16 cellular contexts compared by ENCODE assay signal in genomic region chr17:83181991-83182619, GRCh38.
DNase-seq lines count a peak whose midpoint lies in the region; ATAC-seq, FAIRE-seq and TF ChIP-seq lines count a peak whose summit lies in the region.
"Had no signal": no experiment of that assay in that cellular context is flagged by ENCODE, and none has a peak within 500 bp of the region (broad histone marks: within the 10 kb centered on the region; RNA-seq: fewer than 3 reads in every experiment).

No MANE protein-coding gene starts in this region.

- 87 to 90% methylated on average over 13 of the region's 13 CpGs for WGBS in sigmoid colon, 2 donors
- WGBS in small intestine, 3 donors = 83 to 86% (median 85%) methylated on average over 11 to 13 of the region's 13 CpGs

- H3K27ac ChIP-seq in HEK293 (ENCODE audit: extremely low read depth, low read depth, low read length) = no peak overlapping the region
- peak overlapping the region in 2 of 4 donors; percentile 22 to 42 for H3K27ac ChIP-seq in sigmoid colon
- H3K27ac ChIP-seq in small intestine (ENCODE audit: low read depth in 1 of 2, low read length in 1 of 2) = no peak overlapping the region
- H3K27ac ChIP-seq: C4-2B, neutrophil had no signal

- no peaks in the 10 kb centered on the region for H3K9me3 Mint-ChIP-seq in activated CD4-positive, alpha-beta T cell treated with anti-CD3 and anti-CD28 coated beads, Interleukin-2, amount 10 ng/mL, durations not matched to agents 7 days and 5 days
- no peaks in the 10 kb centered on the region for H3K9me3 Mint-ChIP-seq in immature natural killer cell

- DNase-seq in activated CD4-positive, alpha-beta T cell treated with anti-CD3 and anti-CD28 coated beads, Interleukin-2, amount 10 ng/mL, durations not matched to agents 7 days and 5 days = peak; percentile 3
- DNase-seq in activated CD4-positive, alpha-beta T cell treated with anti-CD3 and anti-CD28 coated beads for 1 hour = no peak
- DNase-seq in immature natural killer cell = no peak
- peak; percentile 43 for DNase-seq in sigmoid colon
- DNase-seq in small intestine = no peak
- DNase-seq: DMS153, NCI-H1092, NCI-H2081 treated with DMSO at 0.1 percent for 48 hours, NCI-H510A treated with DMSO at 0.1 percent for 48 hours, retina, T-helper 1 cell had no signal

- H3K9me3 ChIP-seq in HEK293 (ENCODE audit: control insufficient read depth, insufficient read depth, low read depth, low read length) (no peaks in the 10 kb centered on the region), sigmoid colon (no peaks in the 10 kb centered on the region), small intestine (ENCODE audit: control insufficient read depth, low read depth) (no peaks in the 10 kb centered on the region)
- H3K9me3 ChIP-seq: neutrophil had no signal

- no peak overlapping the region for H3K27ac Mint-ChIP-seq in activated CD4-positive, alpha-beta T cell treated with anti-CD3 and anti-CD28 coated beads, Interleukin-2, amount 10 ng/mL, durations not matched to agents 7 days and 5 days
- H3K27ac Mint-ChIP-seq in immature natural killer cell = peak overlapping the region; percentile 54 to 96 (median 87)

- POLR2A ChIA-PET in activated CD4-positive, alpha-beta T cell treated with anti-CD3 and anti-CD28 coated beads, Interleukin-2, amount 10 ng/mL, durations not matched to agents 7 days and 5 days (lab: Charles Lee) = no interaction called here
- POLR2A ChIA-PET in HEK293 (lab: Yijun Ruan, JAX) = no interaction called here

- ATAC-seq in GM21367 (IDR thresholded peaks at IDR 0.05; ENCODE audit: unreplicated experiment) = no peak
- no peak for ATAC-seq in GM19455 (IDR thresholded peaks at IDR 0.05; ENCODE audit: unreplicated experiment)

- no peaks in the 10 kb centered on the region for H3K36me3 Mint-ChIP-seq in activated CD4-positive, alpha-beta T cell treated with anti-CD3 and anti-CD28 coated beads, Interleukin-2, amount 10 ng/mL, durations not matched to agents 7 days and 5 days (ENCODE audit: low read depth)
- no peaks in the 10 kb centered on the region for H3K36me3 Mint-ChIP-seq in immature natural killer cell

- no peak for TF ChIP-seq EP300 in sigmoid colon (IDR thresholded peaks at IDR 0.05)

- no peak for TF ChIP-seq POLR2A in sigmoid colon (IDR thresholded peaks at IDR 0.05)

- no peaks in the 10 kb centered on the region for H3K27me3 ChIP-seq in sigmoid colon
- H3K27me3 ChIP-seq in small intestine (ENCODE audit: control insufficient read depth in 2 of 2, insufficient read depth in 2 of 2, low read length in 2 of 2) = no peaks in the 10 kb centered on the region
- H3K27me3 ChIP-seq: neutrophil had no signal

- FAIRE-seq in small intestine (lab: Jason Lieb, UNC) = no peak

- H3K4me1 ChIP-seq in HEK293 (ENCODE audit: control insufficient read depth, insufficient read depth, low read length) (no peaks in the 10 kb centered on the region), sigmoid colon (no peaks in the 10 kb centered on the region), small intestine (ENCODE audit: control insufficient read depth in 2 of 2, insufficient read depth in 1 of 2, low read depth in 1 of 2, low read length in 1 of 2) (no peaks in the 10 kb centered on the region)

- CTCF ChIA-PET in activated CD4-positive, alpha-beta T cell treated with anti-CD3 and anti-CD28 coated beads, Interleukin-2, amount 10 ng/mL, durations not matched to agents 7 days and 5 days (lab: Charles Lee) = no interaction called here
- CTCF ChIA-PET in HEK293 (lab: Yijun Ruan, JAX) = no interaction called here

- intact Hi-C loops in sigmoid colon (cut with DNase I) = no loop called here

- no peak for TF ChIP-seq CTCF in HEK293 (tag by site-specific recombination; IDR thresholded peaks at IDR 0.05)
- TF ChIP-seq CTCF in sigmoid colon (IDR thresholded peaks at IDR 0.05) = no peak

- H3K4me3 ChIP-seq in HEK293 (ENCODE audit: low read depth, low read length) (no peak overlapping the region), sigmoid colon (no peak overlapping the region), small intestine (ENCODE audit: low read depth in 1 of 2, low read length in 2 of 2) (no peak overlapping the region)

- H3K36me3 ChIP-seq in HEK293 (ENCODE audit: control insufficient read depth in 2 of 2, insufficient read depth in 1 of 2, low read length in 2 of 2) (no peaks in the 10 kb centered on the region), sigmoid colon (no peaks in the 10 kb centered on the region), small intestine (ENCODE audit: control insufficient read depth in 2 of 2, insufficient read depth in 2 of 2, low read length in 2 of 2) (no peaks in the 10 kb centered on the region)
- H3K36me3 ChIP-seq: neutrophil had no signal

- H3K27me3 Mint-ChIP-seq in activated CD4-positive, alpha-beta T cell treated with anti-CD3 and anti-CD28 coated beads, Interleukin-2, amount 10 ng/mL, durations not matched to agents 7 days and 5 days = peaks cover 2% of the 10 kb centered on the region
- H3K27me3 Mint-ChIP-seq in immature natural killer cell (ENCODE audit: low read depth in 3 of 3) = peaks cover 2 to 10% (median 3%) of the 10 kb centered on the region in 3 donors

- no peak overlapping the region for H3K4me3 Mint-ChIP-seq in activated CD4-positive, alpha-beta T cell treated with anti-CD3 and anti-CD28 coated beads, Interleukin-2, amount 10 ng/mL, durations not matched to agents 7 days and 5 days
- H3K4me3 Mint-ChIP-seq in immature natural killer cell = peak overlapping the region in 2 of 5 donors; percentile 34 to 36

- H3K4me1 Mint-ChIP-seq in activated CD4-positive, alpha-beta T cell treated with anti-CD3 and anti-CD28 coated beads, Interleukin-2, amount 10 ng/mL, durations not matched to agents 7 days and 5 days = no peaks in the 10 kb centered on the region
- H3K4me1 Mint-ChIP-seq in immature natural killer cell = peaks cover 18 to 22% of the 10 kb centered on the region in 2 donors

TF ChIP-seq in HEK293, 187 proteins besides CTCF, POLR2A, EP300 and RAD21:
- TF ChIP-seq ZNF2 (tag by site-specific recombination; IDR thresholded peaks at IDR 0.05) (no peak), PATZ1 (tag by site-specific recombination; IDR thresholded peaks at IDR 0.05) (0 out of 2 replicates have a peak, but pooled peaks have one; percentile 16), MZF1 (tag by site-specific recombination; IDR thresholded peaks at IDR 0.05; ENCODE audit: borderline replicate concordance) (no peak), ZNF175 (tag by site-specific recombination; IDR thresholded peaks at IDR 0.05) (no peak), ZNF514 (tag by site-specific recombination; IDR thresholded peaks at IDR 0.05) (no peak), ZNF513 (tag by site-specific recombination; IDR thresholded peaks at IDR 0.05) (no peak), ZNF202 (tag by site-specific recombination; IDR thresholded peaks at IDR 0.05; ENCODE audit: borderline replicate concordance) (no peak), GLIS2 (tag by site-specific recombination; IDR thresholded peaks at IDR 0.05) (peak; percentile 45; the same call in 1 of the 2 replicates), ZNF670 (tag by site-specific recombination; IDR thresholded peaks at IDR 0.05; ENCODE audit: low read depth) (no peak)

Comparison
In these comparisons a context has a peak if more than half of its experiments do, and no peak if none do; other contexts are left out.
1. DNase-seq: peak in activated CD4-positive, alpha-beta T cell treated with anti-CD3 and anti-CD28 coated beads, Interleukin-2, amount 10 ng/mL, durations not matched to agents 7 days and 5 days (single experiment) and sigmoid colon (single experiment); none in activated CD4-positive, alpha-beta T cell treated with anti-CD3 and anti-CD28 coated beads for 1 hour (single experiment), immature natural killer cell (0 of 3) and small intestine (single experiment).